In the genomic region with DNA sequence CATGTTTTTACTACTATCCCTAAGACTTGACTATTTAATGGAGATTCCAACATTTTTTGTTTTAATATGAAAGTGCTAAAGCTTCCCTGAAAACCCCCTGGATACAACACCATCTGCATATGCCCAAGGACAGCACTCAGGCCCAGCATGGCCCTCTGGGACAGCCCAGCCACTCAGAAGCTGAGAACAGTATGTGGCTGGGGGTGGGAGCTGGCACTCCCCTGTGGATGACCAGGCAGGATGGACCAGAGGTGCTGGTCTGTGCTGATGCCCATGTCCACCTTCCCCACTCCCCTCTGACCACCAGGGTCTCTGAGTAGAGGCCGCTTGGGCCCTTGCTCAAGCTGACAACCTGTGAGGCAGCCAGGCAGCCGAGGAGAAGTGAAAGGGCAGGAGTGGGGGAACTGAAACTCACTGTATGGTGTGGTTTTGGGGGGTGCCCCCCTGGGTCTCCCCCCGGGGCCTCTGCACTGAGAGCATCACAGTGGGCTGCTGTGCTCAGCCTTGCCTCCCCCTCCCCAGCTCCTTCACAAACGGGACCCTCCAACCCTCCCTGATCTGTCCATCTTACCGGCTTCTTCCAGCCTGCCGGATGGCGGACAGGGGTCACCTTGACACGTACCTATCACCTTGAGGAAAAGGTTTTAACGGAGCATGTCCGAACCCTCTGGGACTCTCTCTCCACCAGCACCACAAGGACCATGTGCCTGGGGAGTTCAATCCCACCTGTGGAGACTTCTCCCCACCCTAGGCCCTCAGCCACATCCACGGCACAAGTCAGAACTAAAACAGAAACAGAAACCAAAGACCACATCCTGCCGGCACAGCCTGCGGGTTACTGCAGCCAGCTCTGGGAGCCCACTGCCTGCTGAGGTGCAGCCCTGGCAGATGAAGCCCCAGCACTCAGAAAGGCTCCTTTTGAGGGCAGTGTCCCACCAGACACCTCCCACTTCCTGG, we compare ENCODE assay signal across 8 cellular contexts. TPM values are rescaled to one million over a fixed set of nuclear protein-coding genes. Genes with fewer than 3 reads are reported as not detected.
DNase-seq lines count a peak whose midpoint lies in the region; FAIRE-seq and TF ChIP-seq lines count a peak whose summit lies in the region.

A gene (minus strand): TSS at position 785 of the 957 bp plus-strand sequence. CDS start 14,798 bp downstream, outside the sequence.

- no peaks in the 10 kb centered on the region for H3K27me3 Mint-ChIP-seq in activated T-cell treated with anti-CD3 and anti-CD28 coated beads, Interleukin-2, amount 50 U/mL, for 24 hours

- H3K36me3 Mint-ChIP-seq in activated T-cell treated with anti-CD3 and anti-CD28 coated beads, Interleukin-2, amount 50 U/mL, for 24 hours (ENCODE audit: low read depth), result peaks cover 29% of the 10 kb centered on the region

- H3K9me3 Mint-ChIP-seq in activated T-cell treated with anti-CD3 and anti-CD28 coated beads, Interleukin-2, amount 50 U/mL, for 24 hours, result peaks cover 6% of the 10 kb centered on the region

- no peak within 1 kb of the TSS for H3K4me2 ChIP-seq in smooth muscle cell

- TF ChIP-seq POLR2A in H54 (IDR thresholded peaks at IDR 0.05; ENCODE audit: low read depth, low read length) (no peak), NB4 (IDR thresholded peaks at IDR 0.05; ENCODE audit: extremely low read depth, insufficient read length) (peak; percentile 56)

- POLR2A ChIA-PET in GM10248 (lab: Yijun Ruan, JAX), result no interaction called here

- H3K9me3 ChIP-seq in left ventricle myocardium inferior (replicated peaks) (peaks cover 4% of the 10 kb centered on the region), smooth muscle cell (replicated peaks; ENCODE audit: low read depth) (no peaks in the 10 kb centered on the region)

- H3K36me3 ChIP-seq in left ventricle myocardium inferior (no peaks in the 10 kb centered on the region), smooth muscle cell (ENCODE audit: low read depth) (no peaks in the 10 kb centered on the region)

- peak within 1 kb of the TSS; percentile 98 for H3K27ac Mint-ChIP-seq in activated T-cell treated with anti-CD3 and anti-CD28 coated beads, Interleukin-2, amount 50 U/mL, for 24 hours

- peak within 1 kb of the TSS; percentile 86 for H3K4me3 Mint-ChIP-seq in activated T-cell treated with anti-CD3 and anti-CD28 coated beads, Interleukin-2, amount 50 U/mL, for 24 hours

- no peak within 1 kb of the TSS for H2AFZ ChIP-seq in smooth muscle cell (ENCODE audit: low read depth)

- H3K9ac ChIP-seq in smooth muscle cell (ENCODE audit: low read depth), result no peak within 1 kb of the TSS

- H3K4me1 ChIP-seq in left ventricle myocardium inferior (peaks cover 47% of the 10 kb centered on the region), smooth muscle cell (ENCODE audit: low read depth) (no peaks in the 10 kb centered on the region)

- intact Hi-C loops in left ventricle myocardium inferior (cut with micrococcal nuclease), result no loop called here

- TF ChIP-seq CTCF in GM10248 (IDR thresholded peaks at IDR 0.05; ENCODE audit: control extremely low read depth, extremely low read depth, low read depth, missing control alignments) (no peak), NB4 (IDR thresholded peaks at IDR 0.05; ENCODE audit: low read depth, low read length) (no peak), left ventricle myocardium inferior (IDR thresholded peaks at IDR 0.05; ENCODE audit: borderline replicate concordance) (no peak), smooth muscle cell (IDR thresholded peaks at IDR 0.05; ENCODE audit: borderline replicate concordance, insufficient read depth, poor library complexity, severe bottlenecking) (no peak)

- DNase-seq in GM10248 (ENCODE audit: extremely low spot score), result peak; percentile 92
- peak; percentile 22 for DNase-seq in H54 (ENCODE audit: insufficient read length, low spot score)
- DNase-seq in NB4 (ENCODE audit: low read depth), result peak; percentile 90
- DNase-seq in activated T-cell treated with anti-CD3 and anti-CD28 coated beads, Interleukin-2, amount 50 U/mL, for 24 hours, result peak; percentile 80
- no peak for DNase-seq in left ventricle myocardium inferior
- DNase-seq in stimulated activated CD4-positive, alpha-beta T cell treated with anti-CD3 and anti-CD28 coated beads, TNF-alpha, amount 100 ng/mL, for 24 hours (ENCODE audit: low read depth in 3 of 3), result peak; percentile 23 to 70 (median 44)
- no peak for DNase-seq in NCI-H1105 treated with DMSO at 0.1 percent for 48 hours (lab: John Stamatoyannopoulos, UW)
- DNase-seq in smooth muscle cell (lab: John Stamatoyannopoulos, UW; ENCODE audit: unreplicated experiment), result no peak

- 92% methylated on average over 13 of the region's 13 CpGs for WGBS in smooth muscle cell (ENCODE audit: low lambda C conversion rate)

- H4K20me1 ChIP-seq in smooth muscle cell (ENCODE audit: low read depth), result no peaks in the 10 kb centered on the region

- peaks cover 80% of the 10 kb centered on the region for H3K4me1 Mint-ChIP-seq in activated T-cell treated with anti-CD3 and anti-CD28 coated beads, Interleukin-2, amount 50 U/mL, for 24 hours (ENCODE audit: low read depth)

- no peak for FAIRE-seq in H54 (lab: Jason Lieb, UNC)

- H3K27me3 ChIP-seq in left ventricle myocardium inferior (ENCODE audit: low read depth), result no peaks in the 10 kb centered on the region
- no peaks in the 10 kb centered on the region for H3K27me3 ChIP-seq in smooth muscle cell (ENCODE audit: low read depth)

- H3K4me3 ChIP-seq in NB4 (ENCODE audit: low read depth, low read length), result peak within 1 kb of the TSS; percentile 80
- peak within 1 kb of the TSS; percentile 60 for H3K4me3 ChIP-seq in left ventricle myocardium inferior
- H3K4me3 ChIP-seq in smooth muscle cell, result no peak within 1 kb of the TSS

- peak within 1 kb of the TSS; percentile 86 for H3K27ac ChIP-seq in left ventricle myocardium inferior (replicated peaks)
- H3K27ac ChIP-seq in smooth muscle cell (ENCODE audit: low read depth), result no peak within 1 kb of the TSS

- H3K79me2 ChIP-seq in smooth muscle cell (ENCODE audit: low read depth), result no peaks in the 10 kb centered on the region

- CTCF ChIA-PET in GM10248 (lab: Yijun Ruan, JAX), result interaction anchor here (0.7 to 1.8 kb wide), 12 partner anchors 11 to 1129 kb away, joined by 3 to 7 read pairs (median 3); no protein-coding TSS in a partner anchor

- no peaks in the 10 kb centered on the region for H3F3A ChIP-seq in smooth muscle cell (ENCODE audit: low read depth)

RNA-seq across cellular contexts. Expression of the gene that starts here (rescaled TPM):
- total RNA-seq in left ventricle myocardium inferior (1.4 TPM), smooth muscle cell (0.22 and 2.0 TPM in 2 replicates)
- polyA plus RNA-seq in smooth muscle cell, result 0.49 TPM in 1 of 2 replicates, not detected in the other

Comparison
In these comparisons a context has a peak if more than half of its experiments do, and no peak if none do; other contexts are left out.
1. DNase-seq: peak in GM10248 (single experiment), H54 (single experiment), NB4 (single experiment), activated T-cell treated with anti-CD3 and anti-CD28 coated beads, Interleukin-2, amount 50 U/mL, for 24 hours (single experiment) and stimulated activated CD4-positive, alpha-beta T cell treated with anti-CD3 and anti-CD28 coated beads, TNF-alpha, amount 100 ng/mL, for 24 hours (3 of 3); none in left ventricle myocardium inferior (single experiment), NCI-H1105 treated with DMSO at 0.1 percent for 48 hours (single experiment) and smooth muscle cell (single experiment).